Comparison of ENCODE assay signal across 8 cellular contexts in the genomic region with DNA sequence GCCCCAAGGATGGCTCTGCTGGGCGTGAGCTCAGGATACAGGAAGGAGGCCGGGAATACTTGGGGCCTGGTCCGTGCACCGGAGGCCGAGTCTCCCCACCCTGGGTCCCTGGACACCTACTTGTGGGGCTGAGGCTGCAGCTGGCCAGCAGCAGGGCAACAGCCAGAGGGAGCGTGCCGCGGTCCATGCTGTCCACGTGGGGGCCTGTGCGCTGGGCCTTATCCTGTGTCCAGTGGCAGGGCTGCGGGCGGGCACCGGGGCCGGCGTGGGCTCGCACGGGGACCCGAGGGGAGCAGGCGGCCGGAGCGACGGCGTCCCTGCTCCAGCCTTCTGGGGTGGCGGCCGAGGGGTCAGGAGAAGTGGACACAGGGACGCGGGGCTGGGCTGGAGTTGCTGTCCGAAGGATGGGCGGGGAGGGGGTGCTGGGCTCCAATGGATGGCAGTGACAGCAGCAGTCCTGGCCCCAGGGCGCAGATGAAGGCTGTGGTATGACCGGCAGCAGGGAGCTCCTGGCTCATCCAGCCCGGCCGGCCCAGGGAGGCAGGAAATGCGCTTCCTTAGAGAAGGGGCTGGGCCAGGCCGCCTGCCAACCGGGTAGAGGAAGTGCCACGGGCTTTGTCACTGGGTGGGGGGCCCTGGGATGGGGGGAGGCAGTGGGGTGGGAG. TPM values are rescaled to one million over a fixed set of nuclear protein-coding genes. Genes with fewer than 3 reads are reported as not detected.
DNase-seq lines count a peak whose midpoint lies in the region; ATAC-seq and TF ChIP-seq lines count a peak whose summit lies in the region.

A gene (minus strand): TSS at position 490 of the 665 bp plus-strand sequence. CDS start 303 bp downstream, at position 187.

- ATAC-seq in GM18505 (IDR thresholded peaks at IDR 0.05; ENCODE audit: unreplicated experiment) (no peak), T-helper 17 cell (peak; percentile 41), upper lobe of left lung (ENCODE audit: low FRiP score in 2 of 2) (peak; percentile 47 to 88)

- H3K9me3 ChIP-seq in T-helper 17 cell (ENCODE audit: control insufficient read depth, low read length, poor library complexity, severe bottlenecking): no peaks in the 10 kb centered on the region
- H3K9me3 ChIP-seq in endodermal cell (ENCODE audit: control insufficient read depth, low read length): peaks cover 4% of the 10 kb centered on the region
- peaks cover 15% of the 10 kb centered on the region for H3K9me3 ChIP-seq in mesodermal cell (ENCODE audit: control insufficient read depth, low read length)
- H3K9me3 ChIP-seq in upper lobe of left lung: peaks cover 0 to 11% (median 2%) of the 10 kb centered on the region in 4 donors

- no peak for DNase-seq in T-helper 17 cell
- DNase-seq in endodermal cell: peak; percentile 83
- peak; percentile 73 to 88 for DNase-seq in upper lobe of left lung
- DNase-seq in SIG-M5 (lab: John Stamatoyannopoulos, UW): no peak
- DNase-seq in NK-92 treated with Interleukin-12 subunit alpha and Interleukin-12 subunit beta, amount 100 ng/mL, for 24 hours (lab: John Stamatoyannopoulos, UW): no peak
- DNase-seq in cerebellar cortex (ENCODE audit: low spot score): no peak

- H3K4me3 Mint-ChIP-seq in T-helper 17 cell: peak within 1 kb of the TSS; percentile 92
- no peak within 1 kb of the TSS for H3K4me3 Mint-ChIP-seq in endodermal cell

- no peaks in the 10 kb centered on the region for H3K4me1 ChIP-seq in endodermal cell (ENCODE audit: control insufficient read depth, insufficient read depth, low read length)
- H3K4me1 ChIP-seq in mesodermal cell (ENCODE audit: control insufficient read depth, insufficient read depth, low read length, poor library complexity, severe bottlenecking): peaks cover 18% of the 10 kb centered on the region
- peaks cover 44 to 65% (median 51%) of the 10 kb centered on the region in 4 donors for H3K4me1 ChIP-seq in upper lobe of left lung

- no peaks in the 10 kb centered on the region for H3K36me3 ChIP-seq in endodermal cell (ENCODE audit: control insufficient read depth, insufficient read depth, low read length)
- H3K36me3 ChIP-seq in mesodermal cell (ENCODE audit: control insufficient read depth, insufficient read depth, low read length): peaks cover 19% of the 10 kb centered on the region
- peaks cover 0 to 34% (median 4%) of the 10 kb centered on the region in 4 donors for H3K36me3 ChIP-seq in upper lobe of left lung

- no peak within 1 kb of the TSS for H3K9ac ChIP-seq in endodermal cell (ENCODE audit: extremely low read depth, low read length, poor library complexity, severe bottlenecking)

- TF ChIP-seq POLR2A in GM18505 (IDR thresholded peaks at IDR 0.05; ENCODE audit: borderline replicate concordance, extremely low read depth, insufficient read depth, insufficient read length) (peak; percentile 28), upper lobe of left lung (IDR thresholded peaks at IDR 0.05) (peak in 3 of 4 donors; percentile 56 to 74 (median 64))

- H3K36me3 Mint-ChIP-seq in T-helper 17 cell (ENCODE audit: low read depth) (no peaks in the 10 kb centered on the region), endodermal cell (ENCODE audit: low read depth) (no peaks in the 10 kb centered on the region)

- H3K27me3 Mint-ChIP-seq in T-helper 17 cell (no peaks in the 10 kb centered on the region), endodermal cell (ENCODE audit: insufficient read depth) (no peaks in the 10 kb centered on the region)

- TF ChIP-seq CTCF in endodermal cell (conservative IDR thresholded peaks at IDR 0.05) (no peak), upper lobe of left lung (IDR thresholded peaks at IDR 0.05) (peak in 2 of 6 experiments; percentile 17 to 20)

- H3K4me3 ChIP-seq in endodermal cell (ENCODE audit: low read length) (no peak within 1 kb of the TSS), mesodermal cell (ENCODE audit: extremely low read depth, insufficient read depth, low read length, poor library complexity, severe bottlenecking) (peak within 1 kb of the TSS; percentile 33), upper lobe of left lung (peak within 1 kb of the TSS; percentile 24 to 78 (median 71))

- no peak within 1 kb of the TSS for H3K27ac ChIP-seq in endodermal cell (ENCODE audit: low read depth, low read length)
- peak within 1 kb of the TSS; percentile 41 for H3K27ac ChIP-seq in mesodermal cell (ENCODE audit: low read depth, low read length, severe bottlenecking)
- peak within 1 kb of the TSS; percentile 88 to 91 (median 90) for H3K27ac ChIP-seq in upper lobe of left lung

- H3K27me3 ChIP-seq in endodermal cell (ENCODE audit: control insufficient read depth, insufficient read depth, low read length, poor library complexity, severe bottlenecking) (no peaks in the 10 kb centered on the region), upper lobe of left lung (no peaks in the 10 kb centered on the region)

- WGBS in endodermal cell (ENCODE audit: insufficient coverage in 1 of 2, insufficient read length in 1 of 2), 2 experiments: 84 to 85% methylated on average over 6 to 36 of the region's 37 CpGs
- WGBS in mesodermal cell (ENCODE audit: insufficient coverage in 2 of 2), 2 experiments: 71 to 81% methylated on average over 23 to 33 of the region's 37 CpGs
- WGBS in upper lobe of left lung, 2 donors: 0 to 30% methylated on average over 2 to 28 of the region's 37 CpGs

- H3K27ac Mint-ChIP-seq in T-helper 17 cell (peak within 1 kb of the TSS; percentile 67), endodermal cell (no peak within 1 kb of the TSS)

- peaks cover 15% of the 10 kb centered on the region for H3K4me1 Mint-ChIP-seq in T-helper 17 cell
- peaks cover 14% of the 10 kb centered on the region for H3K4me1 Mint-ChIP-seq in endodermal cell

- peaks cover 2% of the 10 kb centered on the region for H3K9me3 Mint-ChIP-seq in endodermal cell

- peak in 1 of 4 donors; percentile 56 for TF ChIP-seq EP300 in upper lobe of left lung (IDR thresholded peaks at IDR 0.05)

RNA-seq across cellular contexts. Expression of the gene that starts here (rescaled TPM):
- total RNA-seq in T-helper 17 cell: 1 to 10 TPM; 3.2 to 6.4 TPM
- 1 to 10 TPM; 2.2 to 2.4 TPM for total RNA-seq in endodermal cell
- polyA plus RNA-seq in endodermal cell (2013, experiment 1 of 2): 1.2 TPM
- polyA plus RNA-seq in endodermal cell (2013, experiment 2 of 2): 0.95 TPM
- 69.9 TPM for polyA plus RNA-seq in mesodermal cell (2013, experiment 1 of 2)
- polyA plus RNA-seq in mesodermal cell (2013, experiment 2 of 2): 50.6 TPM
- total RNA-seq in upper lobe of left lung: 100 to 1,000 TPM in 4 of 6 donors, 10 to 100 TPM in 2; 45.7 to 378 (median 178) TPM

Comparison
In these comparisons a context has a peak if more than half of its experiments do, and no peak if none do; other contexts are left out.
1. RNA of the gene that starts here (total RNA-seq): 45.7 to 378 TPM in upper lobe of left lung; 3.2 to 6.4 TPM in T-helper 17 cell and 2.2 to 2.4 TPM in endodermal cell; every median in the first group is over 4 times any median in the second.
2. DNase-seq: peak in endodermal cell (single experiment) and upper lobe of left lung (2 of 2); none in T-helper 17 cell (0 of 3), SIG-M5 (single experiment), NK-92 treated with Interleukin-12 subunit alpha and Interleukin-12 subunit beta, amount 100 ng/mL, for 24 hours (single experiment) and cerebellar cortex (single experiment).